Comparison of ENCODE assay signal across 19 cellular contexts in genomic region chr3:187925326-187925725, GRCh38.
"Had no signal": no experiment of that assay in that cellular context is flagged by ENCODE, and none has a peak within 500 bp of the region (broad histone marks: within the 10 kb centered on the region; RNA-seq: fewer than 3 reads in every experiment).

No MANE protein-coding gene starts in this region.

- H3K4me3 ChIP-seq: ascending aorta, breast epithelium, lower lobe of right lung, smooth muscle cell, stomach had no signal

- ATAC-seq: activated CD8-positive, alpha-beta T cell treated with anti-CD3 and anti-CD28 coated beads for 36 hours; activated T-helper 17 cell treated with anti-CD3 and anti-CD28 coated beads, Interleukin-2, amount 50 U/mL, for 72 hours; esophagus mucosa; lower lobe of right lung; stimulated activated effector memory CD8-positive, alpha-beta T cell treated with anti-CD3 and anti-CD28 coated beads, Interleukin-12 subunit alpha, Interleukin-12 subunit beta, amount 100 ng/mL, for 72 hours had no signal

- H3K36me3 ChIP-seq: ascending aorta, breast epithelium, lower lobe of right lung, stomach had no signal

- H3K27me3 ChIP-seq: ascending aorta, breast epithelium, stomach had no signal

- H3K4me1 ChIP-seq: ascending aorta, breast epithelium, lower lobe of right lung had no signal

- DNase-seq: activated B cell treated with CpG ODN at 0.5 μM for 24 hours; activated CD4-positive, alpha-beta T cell treated with anti-CD3 and anti-CD28 coated beads for 48 hours; activated CD8-positive, alpha-beta T cell treated with anti-CD3 and anti-CD28 coated beads for 36 hours; activated naive CD4-positive, alpha-beta T cell treated with Interleukin-2 at 50 U/mL for 16 hours; activated T-cell treated with anti-CD3 and anti-CD28 coated beads, Interleukin-2, amount 50 U/mL, for 1 hour; effector CD4-positive, alpha-beta T cell; lower lobe of right lung; nephron progenitor cell; nucleus accumbens; retina; stimulated activated CD4-positive, alpha-beta T cell treated with anti-CD3 and anti-CD28 coated beads, Interleukin-4, amount 100 ng/mL, for 1 hour; stomach; trophoblast cell had no signal

- H3K27ac ChIP-seq: ascending aorta, breast epithelium, lower lobe of right lung, stomach had no signal
